15 cellular contexts compared by ENCODE assay signal in genomic region chr10:8445353-8445752, GRCh38.
"Had no signal": no experiment of that assay in that cellular context is flagged by ENCODE, and none has a peak within 500 bp of the region (broad histone marks: within the 10 kb centered on the region; RNA-seq: fewer than 3 reads in every experiment).

No MANE protein-coding gene starts in this region.

- H3K4me3 ChIP-seq: MG63 had no signal

- DNase-seq: KBM-7, MG63, NCI-H1092, NCI-H1105 treated with DMSO at 0.1 percent for 48 hours, NCI-H1417 treated with DMSO at 0.1 percent for 48 hours, NCI-H146, NCI-H1694 treated with DMSO at 0.1 percent for 48 hours, NCI-H1930, NCI-H2081, NCI-H2107, NCI-H2227 treated with DMSO at 0.1 percent for 48 hours, NCI-H526 treated with DMSO at 0.1 percent for 48 hours, NCI-H748 treated with DMSO at 0.1 percent for 48 hours, RPMI8226, SHP77 had no signal

- H3K9me3 ChIP-seq: MG63 had no signal

- H3K36me3 ChIP-seq: MG63 had no signal
